In genomic region chr12:6946920-6947374, GRCh38 we compare ENCODE assay signal across 10 cellular contexts. TPM values are rescaled to one million over a fixed set of nuclear protein-coding genes. Genes with fewer than 3 reads are reported as not detected.
A peak's percentile ranks its signal among the peaks of the same experiment; 100 is the strongest.
DNase-seq lines count a peak whose midpoint lies in the region; ATAC-seq and TF ChIP-seq lines count a peak whose summit lies in the region.
"Had no signal": no experiment of that assay in that cellular context is flagged by ENCODE, and none has a peak within 500 bp of the region (broad histone marks: within the 10 kb centered on the region; RNA-seq: fewer than 3 reads in every experiment).

No MANE protein-coding gene starts in this region.

- CTCF ChIA-PET in OCI-LY7 (lab: Charles Lee; ENCODE audit: unreplicated experiment), result interaction anchor here (1.1 to 6.0 kb wide), 2 partner anchors 13 to 66 kb away, joined by 3 to 110 read pairs; no protein-coding TSS in a partner anchor

- H3K4me3 Mint-ChIP-seq in endodermal cell, result peak overlapping the region; percentile 84

- H3K9me3 Mint-ChIP-seq in endodermal cell, result no peaks in the 10 kb centered on the region

- DNase-seq in GM06990 (ENCODE audit: extremely low read depth, insufficient read length) (no peak), OCI-LY7 (ENCODE audit: low spot score) (no peak), endodermal cell (no peak), H4 (ENCODE audit: low spot score) (no peak)

- peak overlapping the region; percentile 89 for H3K4me2 ChIP-seq in OCI-LY7 (ENCODE audit: low read length)
- H3K4me2 ChIP-seq: SK-N-SH had no signal

- peak overlapping the region; percentile 52 for H3K9ac ChIP-seq in endodermal cell (ENCODE audit: extremely low read depth, low read length, poor library complexity, severe bottlenecking)
- H3K9ac ChIP-seq: SK-N-SH had no signal

- POLR2A ChIA-PET in OCI-LY7 (lab: Charles Lee), result interaction anchor here (0.7 to 5.6 kb wide), 8 partner anchors 8 to 71 kb away, joined by 3 to 155 read pairs (median 7); partner anchors contain the start of gene LPCAT3

- H3K9me3 ChIP-seq in OCI-LY7 (ENCODE audit: low read length) (no peaks in the 10 kb centered on the region), endodermal cell (ENCODE audit: control insufficient read depth, low read length) (no peaks in the 10 kb centered on the region), neutrophil (no peaks in the 10 kb centered on the region)
- H3K9me3 ChIP-seq: SK-N-SH had no signal

- TF ChIP-seq CTCF in GM06990 (IDR thresholded peaks at IDR 0.05; ENCODE audit: insufficient read depth, low read length, poor library complexity, severe bottlenecking), result peak; percentile 2
- no peak for TF ChIP-seq CTCF in OCI-LY7 (conservative IDR thresholded peaks at IDR 0.05; ENCODE audit: low read length)
- peak; percentile 14 for TF ChIP-seq CTCF in endodermal cell (conservative IDR thresholded peaks at IDR 0.05)
- no peak for TF ChIP-seq CTCF in neutrophil (IDR thresholded peaks at IDR 0.05)

- ATAC-seq in HG02678 (IDR thresholded peaks at IDR 0.05; ENCODE audit: unreplicated experiment) (no peak), GM18517 (IDR thresholded peaks at IDR 0.05; ENCODE audit: unreplicated experiment) (no peak), GM18867 (IDR thresholded peaks at IDR 0.05; ENCODE audit: unreplicated experiment) (no peak)

- no peaks in the 10 kb centered on the region for H4K20me1 ChIP-seq in OCI-LY7 (ENCODE audit: insufficient read depth, low read length)

- 61 to 72% methylated on average over 6 to 8 of the region's 8 CpGs for WGBS in endodermal cell (ENCODE audit: insufficient coverage in 1 of 2, insufficient read length in 1 of 2), 2 experiments

- peak overlapping the region; percentile 100 for H3K27ac Mint-ChIP-seq in endodermal cell

- peaks cover 9% of the 10 kb centered on the region; the same call in 1 of the 2 replicates for H3K79me2 ChIP-seq in OCI-LY7 (ENCODE audit: insufficient read depth, low read depth, low read length)

- H3K27me3 ChIP-seq in GM06990 (replicated peaks; ENCODE audit: control insufficient read depth, insufficient read depth, low read length) (no peaks in the 10 kb centered on the region), endodermal cell (ENCODE audit: control insufficient read depth, insufficient read depth, low read length, poor library complexity, severe bottlenecking) (no peaks in the 10 kb centered on the region), neutrophil (no peaks in the 10 kb centered on the region)

- peaks cover 7% of the 10 kb centered on the region for H3K36me3 Mint-ChIP-seq in endodermal cell (ENCODE audit: low read depth)

- H3K4me3 ChIP-seq in GM06990 (replicated peaks; ENCODE audit: low read depth, low read length) (peak overlapping the region; percentile 72), OCI-LY7 (ENCODE audit: low read depth, low read length, poor library complexity, severe bottlenecking) (peak overlapping the region; percentile 73), endodermal cell (ENCODE audit: low read length) (peak overlapping the region; percentile 89), neutrophil (ENCODE audit: low read depth in 1 of 2, low read length in 1 of 2) (peak overlapping the region; percentile 68 to 69)

- H3K27ac ChIP-seq in OCI-LY7 (ENCODE audit: low read depth, low read length, poor library complexity, severe bottlenecking), result peak overlapping the region; percentile 96
- H3K27ac ChIP-seq in endodermal cell (ENCODE audit: low read depth, low read length), result no peak overlapping the region
- H3K27ac ChIP-seq in neutrophil, result peak overlapping the region; percentile 93

- H3K9me2 ChIP-seq in OCI-LY7 (ENCODE audit: insufficient read depth, low read length), result no peaks in the 10 kb centered on the region
- H3K9me2 ChIP-seq: SK-N-SH had no signal

- H2AFZ ChIP-seq in OCI-LY7 (ENCODE audit: low read length), result peak overlapping the region; percentile 25; the same call in 1 of the 2 replicates

- BruUV-seq in OCI-LY7 (replicated peaks; lab: Mats Ljungman, UMichigan), result no TSS peak

- intact Hi-C loops in OCI-LY7 (cut with micrococcal nuclease; ENCODE audit: unreplicated experiment), result no loop called here

- H3K36me3 ChIP-seq in GM06990 (ENCODE audit: control insufficient read depth, insufficient read depth, low read length) (no peaks in the 10 kb centered on the region), OCI-LY7 (ENCODE audit: insufficient read depth, low read length) (no peaks in the 10 kb centered on the region), endodermal cell (ENCODE audit: control insufficient read depth, insufficient read depth, low read length) (peaks cover 5% of the 10 kb centered on the region), neutrophil (peaks cover 3% of the 10 kb centered on the region)

- H3K4me1 Mint-ChIP-seq in endodermal cell, result peaks cover 43% of the 10 kb centered on the region

- H3K4me1 ChIP-seq in OCI-LY7 (ENCODE audit: insufficient read depth, low read length, poor library complexity, severe bottlenecking), result peaks cover 70% of the 10 kb centered on the region
- peaks cover 7% of the 10 kb centered on the region for H3K4me1 ChIP-seq in endodermal cell (ENCODE audit: control insufficient read depth, insufficient read depth, low read length)
- peaks cover 78 to 81% of the 10 kb centered on the region in 2 experiments for H3K4me1 ChIP-seq in neutrophil (ENCODE audit: control insufficient read depth in 1 of 2, insufficient read depth in 1 of 2, low read depth in 1 of 2, low read length in 1 of 2)

- H3K27me3 Mint-ChIP-seq in endodermal cell (ENCODE audit: insufficient read depth), result no peaks in the 10 kb centered on the region

RNA-seq across cellular contexts. Expression of gene C12orf57, which starts 3.1 kb away (rescaled TPM):
- total RNA-seq in OCI-LY7 (2014; rRNA removed; shearing (Covaris generic)), result 315 and 319 TPM in 2 replicates
- total RNA-seq in OCI-LY7 (2022), result 126 and 130 TPM in 2 replicates
- total RNA-seq in endodermal cell, result 100 to 1,000 TPM; 141 to 257 TPM
- 219 TPM for polyA plus RNA-seq in endodermal cell (2013, experiment 1 of 2)
- polyA plus RNA-seq in endodermal cell (2013, experiment 2 of 2), result 218 TPM
- 219 and 260 TPM in 2 replicates for total RNA-seq in H4 (2014; rRNA removed; shearing (Covaris generic))

RNA-seq across cellular contexts. Expression of gene RNU7-1, which starts 3.3 kb away (rescaled TPM):
- total RNA-seq in OCI-LY7 (2014; rRNA removed; shearing (Covaris generic)), result not detected in 2 replicates
- not detected in 2 replicates for total RNA-seq in OCI-LY7 (2022)
- not detected for total RNA-seq in endodermal cell
- not detected for polyA plus RNA-seq in endodermal cell (2013, experiment 1 of 2)
- polyA plus RNA-seq in endodermal cell (2013, experiment 2 of 2), result not detected
- total RNA-seq in H4 (2014; rRNA removed; shearing (Covaris generic)), result not detected in 2 replicates
- total RNA-seq: M059J had no signal
- polyA plus RNA-seq: SK-N-SH had no signal

RNA-seq across cellular contexts. Expression of gene PTPN6, which starts 4.2 kb away (rescaled TPM):
- 37.1 and 42.9 TPM in 2 replicates for total RNA-seq in OCI-LY7 (2014; rRNA removed; shearing (Covaris generic))
- 110 and 116 TPM in 2 replicates for total RNA-seq in OCI-LY7 (2022)
- total RNA-seq in endodermal cell, result 10 to 100 TPM; 35.7 to 68.0 TPM
- 6.3 TPM for polyA plus RNA-seq in endodermal cell (2013, experiment 1 of 2)
- polyA plus RNA-seq in endodermal cell (2013, experiment 2 of 2), result 5.6 TPM
- total RNA-seq in H4 (2014; rRNA removed; shearing (Covaris generic)), result not detected in 2 replicates

RNA-seq across cellular contexts. Expression of gene ATN1, which starts 19.2 kb away (rescaled TPM):
- 0.98 and 3.1 TPM in 2 replicates for total RNA-seq in OCI-LY7 (2014; rRNA removed; shearing (Covaris generic))
- total RNA-seq in OCI-LY7 (2022) (4.9 and 6.7 TPM in 2 replicates), endodermal cell (100 to 1,000 TPM; 111 to 244 TPM)
- 157 TPM for polyA plus RNA-seq in endodermal cell (2013, experiment 1 of 2)
- polyA plus RNA-seq in endodermal cell (2013, experiment 2 of 2), result 139 TPM
- 6.0 and 14.2 TPM in 2 replicates for total RNA-seq in H4 (2014; rRNA removed; shearing (Covaris generic))

RNA-seq across cellular contexts. Expression of gene PHB2, which starts 23.5 kb away (rescaled TPM):
- 330 and 358 TPM in 2 replicates for total RNA-seq in OCI-LY7 (2014; rRNA removed; shearing (Covaris generic))
- total RNA-seq in OCI-LY7 (2022) (379 and 412 TPM in 2 replicates), endodermal cell (100 to 1,000 TPM; 260 to 512 TPM)
- 270 TPM for polyA plus RNA-seq in endodermal cell (2013, experiment 1 of 2)
- 248 TPM for polyA plus RNA-seq in endodermal cell (2013, experiment 2 of 2)
- total RNA-seq in H4 (2014; rRNA removed; shearing (Covaris generic)), result 486 and 563 TPM in 2 replicates

Comparison
In these comparisons a context has a peak if more than half of its experiments do, and no peak if none do; other contexts are left out.
1. CTCF ChIP-seq: peak in GM06990 (single experiment) and endodermal cell (single experiment); none in OCI-LY7 (single experiment) and neutrophil (single experiment).
2. RNA of gene PTPN6, which starts 4.2 kb away (total RNA-seq): 37.1 to 116 TPM in OCI-LY7 and 35.7 to 68.0 TPM in endodermal cell; not detected in H4; every median in the first group is over 10 times any median in the second.
3. Peak in every context shown above with its lines, with median percentiles within 50 percentile points of each other: H3K4me3 ChIP-seq.